In the genomic region with DNA sequence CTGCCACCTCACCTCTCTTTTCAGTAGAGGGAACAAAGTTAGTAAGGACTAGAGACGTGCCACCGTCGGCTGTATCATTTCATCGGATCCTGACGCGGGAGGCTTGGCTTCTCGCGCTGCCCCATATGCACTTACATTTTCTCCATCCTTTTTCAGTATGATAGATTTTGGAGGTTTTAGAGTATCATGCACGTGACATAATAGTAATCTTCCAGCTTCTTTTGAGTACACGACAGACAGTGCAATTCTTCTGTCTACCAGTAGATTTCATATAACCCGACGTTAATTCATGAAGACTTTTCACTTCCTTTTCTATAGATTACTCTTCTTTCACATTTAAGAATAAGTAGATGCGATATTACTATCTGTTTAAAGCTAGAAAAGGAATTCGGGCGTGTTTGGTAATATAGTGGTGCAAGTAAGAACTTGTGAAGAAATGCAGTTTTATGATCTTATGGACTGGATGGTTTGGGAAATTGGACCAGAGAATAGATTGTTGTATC, we compare ENCODE assay signal across 8 cellular contexts. TPM values are rescaled to one million over a fixed set of nuclear protein-coding genes. Genes with fewer than 3 reads are reported as not detected.
DNase-seq lines count a peak whose midpoint lies in the region; ATAC-seq and TF ChIP-seq lines count a peak whose summit lies in the region.

No MANE protein-coding gene starts in this region.

- no peaks in the 10 kb centered on the region for H3K36me3 Mint-ChIP-seq in CD8-positive, alpha-beta T cell

- peaks cover 4% of the 10 kb centered on the region for H3K9me3 Mint-ChIP-seq in CD8-positive, alpha-beta T cell

- H3K4me1 ChIP-seq in CD8-positive, alpha-beta T cell (ENCODE audit: insufficient read depth, low read length): peaks cover 16% of the 10 kb centered on the region
- H3K4me1 ChIP-seq in mucosa of rectum (ENCODE audit: control insufficient read depth in 2 of 2, insufficient read depth in 2 of 2, low read length in 2 of 2): peaks cover 0 to 12% of the 10 kb centered on the region in 2 donors

- in situ Hi-C loops in KBM-7 (cut with MboI; ENCODE audit: low pct_unique_long_range_greater_than_20kb, low sequenced_read_pairs): no loop called here

- peak overlapping the region; percentile 62 for H3K27ac Mint-ChIP-seq in CD8-positive, alpha-beta T cell

- H3K27ac ChIP-seq in CD8-positive, alpha-beta T cell (ENCODE audit: low read depth, low read length): no peak overlapping the region
- H3K27ac ChIP-seq in mucosa of rectum (ENCODE audit: low read depth in 2 of 2, low read length in 2 of 2): peak overlapping the region; percentile 94

- peak; percentile 23 for TF ChIP-seq CTCF in CD8-positive, alpha-beta T cell (IDR thresholded peaks at IDR 0.05)
- peak; percentile 4 for TF ChIP-seq CTCF in cardiac fibroblast (IDR thresholded peaks at IDR 0.05; ENCODE audit: low read depth, low read length)

- intact Hi-C loops in CD8-positive, alpha-beta T cell (cut with DNase I, micrococcal nuclease): loop anchor here (2.0 to 10.0 kb wide), 4 partner anchors 87 to 1589 kb away; a partner anchor contains a TSS

- no peaks in the 10 kb centered on the region for H3K9me3 ChIP-seq in CD8-positive, alpha-beta T cell (ENCODE audit: low read length)
- H3K9me3 ChIP-seq in mucosa of rectum (ENCODE audit: control insufficient read depth in 2 of 2, low read length in 2 of 2): no peaks in the 10 kb centered on the region

- peak overlapping the region; percentile 86 for H3K4me3 Mint-ChIP-seq in CD8-positive, alpha-beta T cell

- POLR2A ChIA-PET in CD8-positive, alpha-beta T cell (lab: Charles Lee): no interaction called here

- H3K4me1 Mint-ChIP-seq in CD8-positive, alpha-beta T cell (ENCODE audit: low read depth): peaks cover 15% of the 10 kb centered on the region

- H3K9ac ChIP-seq in mucosa of rectum (ENCODE audit: low read depth in 1 of 2, low read length in 2 of 2): peak overlapping the region; percentile 87 to 95

- no peak for DNase-seq in CD8-positive, alpha-beta T cell
- DNase-seq in KBM-7: peak; percentile 48
- DNase-seq in cardiac fibroblast (ENCODE audit: low read depth in 2 of 2): peak in 1 of 2 donors; percentile 5
- DNase-seq in H4 (ENCODE audit: low spot score): no peak
- no peak for DNase-seq in midbrain (lab: John Stamatoyannopoulos, UW)
- no peak for DNase-seq in NCI-H1694 (lab: John Stamatoyannopoulos, UW)

- CTCF ChIA-PET in CD8-positive, alpha-beta T cell (lab: Charles Lee): interaction anchor here (0.7 kb wide), 1 partner anchor 10 kb away, joined by 3 read pairs; no protein-coding TSS in a partner anchor

- ATAC-seq in CD8-positive, alpha-beta T cell: no peak
- no peak for ATAC-seq in GM18907 (IDR thresholded peaks at IDR 0.05; ENCODE audit: unreplicated experiment)

- H3K4me3 ChIP-seq in CD8-positive, alpha-beta T cell (ENCODE audit: low read depth, low read length): peak overlapping the region; percentile 64
- H3K4me3 ChIP-seq in cardiac fibroblast (replicated peaks in 1 of 2; ENCODE audit: low read depth in 2 of 2, low read length in 2 of 2) (peak overlapping the region; percentile 50 to 61), mucosa of rectum (ENCODE audit: low read length in 2 of 2) (peak overlapping the region; percentile 88 to 89)

- no peaks in the 10 kb centered on the region for H3K27me3 ChIP-seq in CD8-positive, alpha-beta T cell (ENCODE audit: insufficient read depth, low read length)
- no peaks in the 10 kb centered on the region for H3K27me3 ChIP-seq in mucosa of rectum (ENCODE audit: control insufficient read depth in 2 of 2, insufficient read depth in 2 of 2, low read length in 2 of 2)

- peaks cover 38% of the 10 kb centered on the region for H3K27me3 Mint-ChIP-seq in CD8-positive, alpha-beta T cell (ENCODE audit: low read depth)

- no peaks in the 10 kb centered on the region for H3K36me3 ChIP-seq in CD8-positive, alpha-beta T cell (ENCODE audit: insufficient read depth, low read length)
- no peaks in the 10 kb centered on the region for H3K36me3 ChIP-seq in mucosa of rectum (ENCODE audit: control insufficient read depth in 2 of 2, insufficient read depth in 2 of 2, low read length in 2 of 2)

RNA-seq across cellular contexts. Expression of a gene that starts 1.0 kb away (rescaled TPM):
- under 1 TPM; 0.68 to 0.97 TPM for total RNA-seq in CD8-positive, alpha-beta T cell
- total RNA-seq in H4 (2014; rRNA removed; shearing (Covaris generic)): 3.1 and 3.7 TPM in 2 replicates
